Comparison of ENCODE assay signal across 1 cellular context in genomic region chr14:34474187-34474679, GRCh38.
TF ChIP-seq lines count a peak whose summit lies in the region.

No MANE protein-coding gene starts in this region.

TF ChIP-seq in HepG2, 621 proteins besides CTCF, POLR2A, EP300 and RAD21:
- TF ChIP-seq POLR2AphosphoS5 (IDR thresholded peaks at IDR 0.05; ENCODE audit: low read depth, low read length) (no peak), ZNF431 (CRISPR knock-in tag; IDR thresholded peaks at IDR 0.05; ENCODE audit: borderline replicate concordance, low read depth) (peak; percentile 97), SNRNP70 (IDR thresholded peaks at IDR 0.05; ENCODE audit: low read depth, low read length) (no peak)
